8 cellular contexts compared by ENCODE assay signal in the genomic region with DNA sequence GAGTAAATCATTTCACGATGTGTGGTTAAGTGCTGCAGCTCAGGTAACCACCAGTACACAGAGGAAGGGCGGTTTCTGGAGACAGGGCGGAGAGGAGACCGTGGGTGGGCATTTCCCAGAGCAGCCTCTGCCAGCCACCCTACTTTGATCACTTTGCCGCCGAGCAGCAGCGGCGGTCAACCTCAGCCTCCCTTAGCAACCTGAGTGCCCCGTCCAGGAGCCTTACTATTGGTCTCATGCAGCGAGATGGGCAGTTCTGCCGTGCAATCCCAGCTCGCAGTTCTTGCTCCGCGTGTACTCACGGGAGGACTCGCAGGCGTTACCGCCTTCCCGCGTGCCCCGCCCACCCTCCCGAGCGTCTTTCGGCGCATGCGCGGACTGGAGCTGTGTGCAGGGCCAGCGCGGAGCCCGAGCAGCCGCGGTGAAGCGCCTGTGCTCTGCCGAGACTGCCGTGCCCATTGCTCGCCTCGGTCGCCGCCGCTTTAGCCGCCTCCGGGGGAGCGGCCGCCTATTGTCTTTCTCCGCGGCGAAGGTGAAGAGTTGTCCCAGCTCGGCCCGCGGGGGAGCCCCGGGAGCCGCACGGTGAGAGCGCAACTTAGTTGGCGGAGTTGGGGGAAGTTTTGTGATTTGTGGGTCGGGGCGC. TPM values are rescaled to one million over a fixed set of nuclear protein-coding genes. Genes with fewer than 3 reads are reported as not detected.
DNase-seq lines count a peak whose midpoint lies in the region; ATAC-seq, FAIRE-seq and TF ChIP-seq lines count a peak whose summit lies in the region.

A gene with protein sequence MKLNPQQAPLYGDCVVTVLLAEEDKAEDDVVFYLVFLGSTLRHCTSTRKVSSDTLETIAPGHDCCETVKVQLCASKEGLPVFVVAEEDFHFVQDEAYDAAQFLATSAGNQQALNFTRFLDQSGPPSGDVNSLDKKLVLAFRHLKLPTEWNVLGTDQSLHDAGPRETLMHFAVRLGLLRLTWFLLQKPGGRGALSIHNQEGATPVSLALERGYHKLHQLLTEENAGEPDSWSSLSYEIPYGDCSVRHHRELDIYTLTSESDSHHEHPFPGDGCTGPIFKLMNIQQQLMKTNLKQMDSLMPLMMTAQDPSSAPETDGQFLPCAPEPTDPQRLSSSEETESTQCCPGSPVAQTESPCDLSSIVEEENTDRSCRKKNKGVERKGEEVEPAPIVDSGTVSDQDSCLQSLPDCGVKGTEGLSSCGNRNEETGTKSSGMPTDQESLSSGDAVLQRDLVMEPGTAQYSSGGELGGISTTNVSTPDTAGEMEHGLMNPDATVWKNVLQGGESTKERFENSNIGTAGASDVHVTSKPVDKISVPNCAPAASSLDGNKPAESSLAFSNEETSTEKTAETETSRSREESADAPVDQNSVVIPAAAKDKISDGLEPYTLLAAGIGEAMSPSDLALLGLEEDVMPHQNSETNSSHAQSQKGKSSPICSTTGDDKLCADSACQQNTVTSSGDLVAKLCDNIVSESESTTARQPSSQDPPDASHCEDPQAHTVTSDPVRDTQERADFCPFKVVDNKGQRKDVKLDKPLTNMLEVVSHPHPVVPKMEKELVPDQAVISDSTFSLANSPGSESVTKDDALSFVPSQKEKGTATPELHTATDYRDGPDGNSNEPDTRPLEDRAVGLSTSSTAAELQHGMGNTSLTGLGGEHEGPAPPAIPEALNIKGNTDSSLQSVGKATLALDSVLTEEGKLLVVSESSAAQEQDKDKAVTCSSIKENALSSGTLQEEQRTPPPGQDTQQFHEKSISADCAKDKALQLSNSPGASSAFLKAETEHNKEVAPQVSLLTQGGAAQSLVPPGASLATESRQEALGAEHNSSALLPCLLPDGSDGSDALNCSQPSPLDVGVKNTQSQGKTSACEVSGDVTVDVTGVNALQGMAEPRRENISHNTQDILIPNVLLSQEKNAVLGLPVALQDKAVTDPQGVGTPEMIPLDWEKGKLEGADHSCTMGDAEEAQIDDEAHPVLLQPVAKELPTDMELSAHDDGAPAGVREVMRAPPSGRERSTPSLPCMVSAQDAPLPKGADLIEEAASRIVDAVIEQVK (N-terminal part only) (plus strand): TSS at position 387 of the 643 bp plus-strand sequence. CDS start 105,118 bp downstream, outside the sequence.

- H3K27ac ChIP-seq in astrocyte (ENCODE audit: low read depth, low read length) (peak within 1 kb of the TSS; percentile 69), hepatocyte (peak within 1 kb of the TSS; percentile 98), aorta (ENCODE audit: low read depth in 1 of 2, low read length in 2 of 2) (peak within 1 kb of the TSS; percentile 38 to 95)

- peak within 1 kb of the TSS; percentile 84 for H3K9ac ChIP-seq in astrocyte (ENCODE audit: low read length)

- no peaks in the 10 kb centered on the region for H3K9me3 Mint-ChIP-seq in T-helper 2 cell treated with Interferon-gamma antibody and Interleukin-4, amounts not matched to agents 5 μg/mL and 100 μg/mL, for 36 hours
- no peaks in the 10 kb centered on the region for H3K9me3 Mint-ChIP-seq in astrocyte (ENCODE audit: unreplicated experiment)

- no peak for FAIRE-seq in astrocyte (lab: Jason Lieb, UNC)

- H3K36me3 ChIP-seq in astrocyte (ENCODE audit: insufficient read depth, low read length) (no peaks in the 10 kb centered on the region), hepatocyte (replicated peaks; ENCODE audit: insufficient read depth, low read depth) (no peaks in the 10 kb centered on the region), aorta (ENCODE audit: control insufficient read depth in 1 of 2, insufficient read depth in 2 of 2, low read length in 1 of 2) (no peaks in the 10 kb centered on the region)

- peak; percentile 81 for ATAC-seq in GM18508 (IDR thresholded peaks at IDR 0.05; ENCODE audit: insufficient read depth, unreplicated experiment)
- ATAC-seq in HG02981 (IDR thresholded peaks at IDR 0.05; ENCODE audit: unreplicated experiment): peak; percentile 81
- ATAC-seq in aorta (ENCODE audit: low FRiP score): peak; percentile 97

- 2% methylated on average over 42 of the region's 57 CpGs for WGBS in hepatocyte (ENCODE audit: low lambda C conversion rate, missing lambda C conversion rate)
- 0 to 1% methylated on average over 47 to 57 of the region's 57 CpGs for WGBS in aorta, 2 donors

- H3K4me3 Mint-ChIP-seq in T-helper 2 cell treated with Interferon-gamma antibody and Interleukin-4, amounts not matched to agents 5 μg/mL and 100 μg/mL, for 36 hours: peak within 1 kb of the TSS; percentile 95
- H3K4me3 Mint-ChIP-seq in astrocyte (ENCODE audit: unreplicated experiment): peak within 1 kb of the TSS; percentile 90

- peaks cover 21% of the 10 kb centered on the region for H3K36me3 Mint-ChIP-seq in T-helper 2 cell treated with Interferon-gamma antibody and Interleukin-4, amounts not matched to agents 5 μg/mL and 100 μg/mL, for 36 hours (ENCODE audit: low read depth)
- H3K36me3 Mint-ChIP-seq in astrocyte (ENCODE audit: low read depth, unreplicated experiment): no peaks in the 10 kb centered on the region

- H3K27me3 Mint-ChIP-seq in T-helper 2 cell treated with Interferon-gamma antibody and Interleukin-4, amounts not matched to agents 5 μg/mL and 100 μg/mL, for 36 hours (ENCODE audit: low read depth): peaks cover 2% of the 10 kb centered on the region
- no peaks in the 10 kb centered on the region for H3K27me3 Mint-ChIP-seq in astrocyte (ENCODE audit: low read depth, unreplicated experiment)

- TF ChIP-seq CTCF in astrocyte (IDR thresholded peaks at IDR 0.05; ENCODE audit: insufficient read depth, low read depth, low read length) (no peak), hepatocyte (IDR thresholded peaks at IDR 0.05; ENCODE audit: poor library complexity) (no peak)

- intact Hi-C loops in aorta (cut with DNase I): no loop called here

- H3K4me1 Mint-ChIP-seq in T-helper 2 cell treated with Interferon-gamma antibody and Interleukin-4, amounts not matched to agents 5 μg/mL and 100 μg/mL, for 36 hours (ENCODE audit: low read depth): peaks cover 47% of the 10 kb centered on the region
- H3K4me1 Mint-ChIP-seq in astrocyte (ENCODE audit: low read depth, unreplicated experiment): peaks cover 24% of the 10 kb centered on the region

- H3K9me3 ChIP-seq in astrocyte (ENCODE audit: insufficient read depth, low read depth, low read length) (no peaks in the 10 kb centered on the region), hepatocyte (ENCODE audit: low read depth) (no peaks in the 10 kb centered on the region), aorta (ENCODE audit: control insufficient read depth, low read length) (no peaks in the 10 kb centered on the region)

- peaks cover 18% of the 10 kb centered on the region for H3K4me1 ChIP-seq in astrocyte (ENCODE audit: insufficient read depth, low read length)
- peaks cover 19% of the 10 kb centered on the region for H3K4me1 ChIP-seq in hepatocyte (ENCODE audit: insufficient read depth)
- no peaks in the 10 kb centered on the region for H3K4me1 ChIP-seq in aorta (ENCODE audit: control insufficient read depth in 1 of 2, insufficient read depth in 2 of 2, low read length in 2 of 2)

- H2AFZ ChIP-seq in astrocyte (ENCODE audit: low read depth, low read length) (peak within 1 kb of the TSS; percentile 94), hepatocyte (peak within 1 kb of the TSS; percentile 57)

- peak; percentile 89 for DNase-seq in NCI-H2029 (lab: John Stamatoyannopoulos, UW)
- DNase-seq in T-helper 2 cell treated with Interferon-gamma antibody and Interleukin-4, amounts not matched to agents 5 μg/mL and 100 μg/mL, for 36 hours (ENCODE audit: low spot score): peak; percentile 96
- peak; percentile 100 for DNase-seq in astrocyte (ENCODE audit: low read depth)
- DNase-seq in hepatocyte (ENCODE audit: low spot score): peak; percentile 98
- peak; percentile 99 for DNase-seq in renal cortical epithelial cell (ENCODE audit: low read depth)
- DNase-seq in aorta: peak; percentile 98

- peak within 1 kb of the TSS; percentile 98 for H3K27ac Mint-ChIP-seq in T-helper 2 cell treated with Interferon-gamma antibody and Interleukin-4, amounts not matched to agents 5 μg/mL and 100 μg/mL, for 36 hours
- peak within 1 kb of the TSS; percentile 82 for H3K27ac Mint-ChIP-seq in astrocyte (ENCODE audit: unreplicated experiment)

- H3K4me2 ChIP-seq in astrocyte (ENCODE audit: low read length) (peak within 1 kb of the TSS; percentile 94), hepatocyte (peak within 1 kb of the TSS; percentile 81)

- no peaks in the 10 kb centered on the region for H3K27me3 ChIP-seq in astrocyte (ENCODE audit: insufficient read depth, low read length)
- no peaks in the 10 kb centered on the region for H3K27me3 ChIP-seq in hepatocyte
- no peaks in the 10 kb centered on the region for H3K27me3 ChIP-seq in aorta (ENCODE audit: control insufficient read depth in 1 of 2, insufficient read depth in 2 of 2, low read length in 1 of 2)

- peaks cover 44% of the 10 kb centered on the region for H3K79me2 ChIP-seq in astrocyte (ENCODE audit: insufficient read depth, low read length)
- H3K79me2 ChIP-seq in hepatocyte: peaks cover 46% of the 10 kb centered on the region

- H3K9me2 ChIP-seq in hepatocyte (replicated peaks; ENCODE audit: insufficient read depth): no peaks in the 10 kb centered on the region

- H3K4me3 ChIP-seq in astrocyte (ENCODE audit: insufficient read depth, low read depth, low read length) (peak within 1 kb of the TSS; percentile 79), hepatocyte (peak within 1 kb of the TSS; percentile 65), aorta (ENCODE audit: low read length in 2 of 2) (peak within 1 kb of the TSS; percentile 81 to 99)

- H4K20me1 ChIP-seq in astrocyte (ENCODE audit: insufficient read depth, low read length): peaks cover 35% of the 10 kb centered on the region
- peaks cover 32% of the 10 kb centered on the region for H4K20me1 ChIP-seq in hepatocyte (ENCODE audit: insufficient read depth, poor library complexity, severe bottlenecking)

RNA-seq across cellular contexts. Expression of the gene that starts here (rescaled TPM):
- total RNA-seq in astrocyte (93.0 and 98.2 TPM in 2 replicates), hepatocyte (80.9 and 82.8 TPM in 2 replicates), renal cortical epithelial cell (54.2 and 152 TPM in 2 replicates), aorta (100 to 1,000 TPM; 224 to 267 TPM)
- polyA plus RNA-seq in hepatocyte (55.6 and 61.0 TPM in 2 replicates), aorta (10 to 100 TPM; 29.6 to 52.2 TPM)

Comparison
In these comparisons a context has a peak if more than half of its experiments do, and no peak if none do; other contexts are left out.
1. Peak in every context shown above with its lines: DNase-seq, ATAC-seq, H3K4me3 ChIP-seq and H3K27ac ChIP-seq.